In the genomic region with DNA sequence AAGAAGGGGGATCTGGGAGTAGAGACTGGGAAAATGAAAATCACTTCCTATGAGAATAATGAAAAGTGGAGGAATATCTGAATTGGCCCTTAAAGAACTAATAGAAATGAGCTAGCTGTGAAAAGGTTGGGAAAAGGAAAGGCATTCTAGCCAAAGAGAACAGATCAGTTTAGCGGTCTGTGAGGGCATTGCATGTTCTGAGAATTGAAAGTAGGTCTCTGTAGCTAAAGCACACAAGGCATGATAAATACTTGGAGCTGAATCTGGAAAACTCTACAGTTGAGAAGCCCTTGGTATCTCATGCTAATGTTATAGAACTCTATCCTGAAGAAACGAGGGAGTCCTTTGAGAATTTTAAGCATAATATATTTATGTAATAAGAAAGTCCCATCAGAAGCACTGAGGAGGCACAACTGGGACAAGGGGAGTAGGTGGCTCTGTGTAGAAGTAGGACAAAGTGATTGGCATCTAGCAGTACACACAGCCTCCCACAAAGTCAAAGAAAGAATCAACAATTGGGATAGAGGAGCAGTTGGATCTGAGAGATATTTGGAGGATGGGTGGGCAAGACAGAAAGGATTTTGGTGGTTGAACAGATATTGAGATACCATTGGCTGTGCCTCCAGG, we compare ENCODE assay signal across 33 cellular contexts.
"Had no signal": no experiment of that assay in that cellular context is flagged by ENCODE, and none has a peak within 500 bp of the region (broad histone marks: within the 10 kb centered on the region; RNA-seq: fewer than 3 reads in every experiment).

No MANE protein-coding gene starts in this region.

- H3K27me3 ChIP-seq: SJCRH30 had no signal

- ATAC-seq: Panc1, Right ventricle myocardium inferior, SK-N-SH treated with all-trans-retinoic acid at 6 μM for 48 hours had no signal

- H3K4me1 ChIP-seq: SJCRH30 had no signal

- H3K36me3 ChIP-seq: SJCRH30 had no signal

- H3K27ac ChIP-seq: KMS-11, PC-9, RWPE1, SJCRH30, SK-N-MC had no signal

- H3K4me3 ChIP-seq: PC-9, SJCRH30, SK-N-MC had no signal

- H3K4me2 ChIP-seq: KMS-11, PC-9 had no signal

- FAIRE-seq: RCC 7860 had no signal

- DNase-seq: Karpas-422, KBM-7, MM.1S, MV-4-11, NCI-H1092, NCI-H1105, NCI-H1417 treated with DMSO at 0.1 percent for 48 hours, NCI-H1436 treated with DMSO at 0.1 percent for 48 hours, NCI-H187, NCI-H1930, NCI-H2029 treated with DMSO at 0.1 percent for 48 hours, NCI-H2081 treated with DMSO at 0.1 percent for 48 hours, NCI-H2107, NCI-H2171, NCI-H226, NCI-H446 treated with DMSO at 0.1 percent for 48 hours, NCI-H510A, NCI-H524, NCI-H526, NCI-H69, NCI-H748 treated with DMSO at 0.1 percent for 48 hours, NCI-H82, PC-9, SHP77, SIG-M5, SJCRH30 had no signal

- H2AFZ ChIP-seq: PC-9 had no signal

- H3K9me3 ChIP-seq: SJCRH30 had no signal

- H3K9ac ChIP-seq: KMS-11 had no signal
